ENCODE assay signal across 10 cellular contexts in the genomic region with DNA sequence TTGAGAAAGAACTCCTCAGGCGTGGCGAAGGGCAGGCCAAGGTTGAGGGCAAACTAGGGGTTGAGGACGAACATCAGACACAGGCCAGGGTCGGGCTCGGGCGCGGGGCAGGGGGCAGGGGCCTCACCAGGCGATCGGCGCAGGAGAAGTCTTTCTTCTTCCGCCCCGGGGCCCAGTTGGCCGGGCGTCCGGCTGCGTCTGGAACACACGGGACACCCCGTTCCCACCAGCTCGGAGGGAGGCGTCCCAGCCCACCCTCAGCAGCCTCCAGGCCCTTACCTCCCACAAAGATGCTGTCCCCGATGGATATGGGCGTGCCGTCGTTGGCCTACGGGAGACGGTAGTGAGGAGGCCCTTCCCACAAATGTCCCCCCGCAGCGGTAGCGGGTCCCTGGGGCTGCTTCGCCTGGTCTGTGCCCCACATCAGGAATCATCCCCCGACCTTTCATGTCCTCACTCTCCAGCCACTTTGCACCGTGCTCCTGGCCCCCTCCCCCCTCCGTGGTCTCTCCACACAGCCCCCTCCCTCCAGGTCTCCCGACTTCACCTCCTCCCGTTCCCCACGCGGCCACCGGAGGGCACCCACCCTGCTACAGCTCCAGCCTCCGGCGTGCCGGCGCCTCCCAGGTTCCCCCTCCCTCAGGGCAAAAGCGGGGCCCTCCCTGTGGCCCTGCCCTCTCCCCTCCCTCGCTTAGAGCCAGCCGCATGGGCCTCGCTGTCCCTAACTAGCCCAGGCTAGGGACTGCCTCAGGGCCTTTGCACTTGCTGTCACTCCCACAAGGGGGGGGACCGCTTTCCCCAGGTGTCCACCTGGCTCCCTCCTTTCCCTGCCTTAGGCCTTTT. TPM values are rescaled to one million over a fixed set of nuclear protein-coding genes. Genes with fewer than 3 reads are reported as not detected.
DNase-seq lines count a peak whose midpoint lies in the region; ATAC-seq and TF ChIP-seq lines count a peak whose summit lies in the region.
"Had no signal": no experiment of that assay in that cellular context is flagged by ENCODE, and none has a peak within 500 bp of the region (broad histone marks: within the 10 kb centered on the region; RNA-seq: fewer than 3 reads in every experiment).

No MANE protein-coding gene starts in this region.

- TF ChIP-seq POLR2A in gastroesophageal sphincter (IDR thresholded peaks at IDR 0.05): no peak

- no peak overlapping the region for H2AK5ac ChIP-seq in mesendoderm (ENCODE audit: low read length)

- no peak overlapping the region for H3K4me3 Mint-ChIP-seq in GM23338

- H3K36me3 ChIP-seq in GM23338 (ENCODE audit: insufficient read depth) (peaks cover 15% of the 10 kb centered on the region), mesendoderm (ENCODE audit: control insufficient read depth, insufficient read depth, low read length) (peaks cover 23% of the 10 kb centered on the region), tibial artery (peaks cover 12 to 75% (median 57%) of the 10 kb centered on the region in 3 donors), gastroesophageal sphincter (peaks cover 0 to 69% of the 10 kb centered on the region in 2 donors)

- H3K18ac ChIP-seq in mesendoderm (ENCODE audit: low read length): no peak overlapping the region

- no peak overlapping the region for H4K5ac ChIP-seq in mesendoderm (ENCODE audit: low read length)

- peak; percentile 15 for ATAC-seq in GM23338
- no peak for ATAC-seq in gastroesophageal sphincter
- no peak for ATAC-seq in HG02938 (IDR thresholded peaks at IDR 0.05; ENCODE audit: unreplicated experiment)

- H3K4me2 ChIP-seq in GM23338 (no peak overlapping the region), mesendoderm (ENCODE audit: low read length) (no peak overlapping the region)

- no peak overlapping the region for H3K4ac ChIP-seq in mesendoderm (ENCODE audit: low read depth, low read length)

- H3K27ac Mint-ChIP-seq in GM23338: peak overlapping the region; percentile 34; the same call in 1 of the 2 replicates

- H3K4me1 Mint-ChIP-seq in GM23338: peaks cover 36% of the 10 kb centered on the region

- no peak overlapping the region for H2BK120ac ChIP-seq in mesendoderm (ENCODE audit: low read depth, low read length)

- H3K23ac ChIP-seq in mesendoderm (ENCODE audit: low read length): no peak overlapping the region

- H3K9me3 ChIP-seq in tibial artery (no peaks in the 10 kb centered on the region), gastroesophageal sphincter (no peaks in the 10 kb centered on the region)
- H3K9me3 ChIP-seq: tibial nerve had no signal

- peaks cover 61% of the 10 kb centered on the region for H3F3A ChIP-seq in GM23338 (replicated peaks; ENCODE audit: low read depth)

- H2AFZ ChIP-seq in GM23338: no peak overlapping the region

- TF ChIP-seq CTCF in GM23338 (conservative IDR thresholded peaks at IDR 0.05; ENCODE audit: low read depth in 2 of 2) (peak; percentile 54 to 68), tibial artery (IDR thresholded peaks at IDR 0.05) (no peak), gastroesophageal sphincter (IDR thresholded peaks at IDR 0.05) (no peak)

- H3K79me1 ChIP-seq in mesendoderm (ENCODE audit: low read length): peaks cover 9% of the 10 kb centered on the region

- no peak overlapping the region for H3K9ac ChIP-seq in mesendoderm (ENCODE audit: low read length)

- no peaks in the 10 kb centered on the region for H3K9me2 ChIP-seq in GM23338 (ENCODE audit: insufficient read depth)

- intact Hi-C loops in tibial artery (cut with DNase I; ENCODE audit: low total_unique reads): loop anchor here (10.0 kb wide), 1 partner anchor 98 kb away; the partner anchor contains the start of genes AP2A1 and TSKS

- H2BK5ac ChIP-seq in mesendoderm (ENCODE audit: low read length): no peak overlapping the region

- peak overlapping the region; percentile 74; the same call in 1 of the 2 replicates for H3K27ac ChIP-seq in GM23338 (ENCODE audit: low read depth)
- H3K27ac ChIP-seq in mesendoderm (ENCODE audit: low read depth, low read length): no peak overlapping the region
- no peak overlapping the region for H3K27ac ChIP-seq in tibial artery
- H3K27ac ChIP-seq in gastroesophageal sphincter: peak overlapping the region in 2 of 4 donors; percentile 4 to 5

- H3K4me3 ChIP-seq in GM23338 (no peak overlapping the region), mesendoderm (ENCODE audit: low read length) (no peak overlapping the region), tibial artery (no peak overlapping the region), gastroesophageal sphincter (no peak overlapping the region)
- H3K4me3 ChIP-seq: tibial nerve had no signal

- H3K79me2 ChIP-seq in GM23338 (replicated peaks; ENCODE audit: insufficient read depth): peaks cover 23% of the 10 kb centered on the region
- peaks cover 20% of the 10 kb centered on the region for H3K79me2 ChIP-seq in mesendoderm (ENCODE audit: control insufficient read depth, insufficient read depth, low read length)

- H3K9me3 Mint-ChIP-seq in GM23338: peaks cover 6% of the 10 kb centered on the region; the same call in 2 of the 3 replicates

- H3K27me3 ChIP-seq in GM23338 (ENCODE audit: insufficient read depth) (no peaks in the 10 kb centered on the region), mesendoderm (ENCODE audit: insufficient read depth, low read length, poor library complexity) (no peaks in the 10 kb centered on the region), tibial artery (no peaks in the 10 kb centered on the region), gastroesophageal sphincter (no peaks in the 10 kb centered on the region)
- H3K27me3 ChIP-seq: tibial nerve had no signal

- H4K8ac ChIP-seq in mesendoderm (ENCODE audit: low read depth, low read length): no peak overlapping the region

- H3K36me3 Mint-ChIP-seq in GM23338 (ENCODE audit: low read depth): peaks cover 72% of the 10 kb centered on the region

- WGBS in mesendoderm (ENCODE audit: extremely low coverage, insufficient coverage, low lambda C conversion rate): no CpG with 5 or more reads among the region's 47 CpGs
- 53% methylated on average over 3 of the region's 47 CpGs; no CpG with 5 or more reads in 1 of the 2 donors for WGBS in gastroesophageal sphincter (ENCODE audit: low coverage in 1 of 2), 2 donors

- TF ChIP-seq EP300 in gastroesophageal sphincter (IDR thresholded peaks at IDR 0.05): no peak

- peaks cover 21% of the 10 kb centered on the region for H4K20me1 ChIP-seq in GM23338 (replicated peaks; ENCODE audit: insufficient read depth)

- H3K56ac ChIP-seq in mesendoderm (ENCODE audit: low read length): no peak overlapping the region

- DNase-seq in COLO668 (lab: John Stamatoyannopoulos, UW; ENCODE audit: unreplicated experiment) (peak; percentile 37), GM23338 (ENCODE audit: low spot score) (peak; percentile 87), astrocyte of the hippocampus (ENCODE audit: low read depth, low spot score) (peak; percentile 40), mesendoderm (peak; percentile 90), EL (no peak), tibial artery (no peak)
- DNase-seq: NCI-H2029 had no signal

- no peak overlapping the region for H2BK15ac ChIP-seq in mesendoderm (replicated peaks; ENCODE audit: low read depth)

- H3K27me3 Mint-ChIP-seq in GM23338 (ENCODE audit: insufficient read depth, low read depth, poor library complexity): peaks cover 39% of the 10 kb centered on the region

- H3K4me1 ChIP-seq in GM23338 (ENCODE audit: insufficient read depth): peaks cover 13% of the 10 kb centered on the region
- H3K4me1 ChIP-seq in mesendoderm (ENCODE audit: control insufficient read depth, low read depth, low read length): peaks cover 2% of the 10 kb centered on the region
- H3K4me1 ChIP-seq in tibial artery: peaks cover 0 to 26% (median 21%) of the 10 kb centered on the region in 4 donors
- H3K4me1 ChIP-seq in gastroesophageal sphincter: peaks cover 0 to 55% (median 16%) of the 10 kb centered on the region in 3 donors

TF ChIP-seq in GM23338, 12 proteins besides CTCF, POLR2A, EP300 and RAD21 (continues in another document):
- no peak for TF ChIP-seq STAT1 (IDR thresholded peaks at IDR 0.05; ENCODE audit: unreplicated experiment)
- TF ChIP-seq NANOG (IDR thresholded peaks at IDR 0.05; ENCODE audit: borderline replicate concordance): no peak

RNA-seq across cellular contexts. Expression of gene PNKP, which starts 4.7 kb away (rescaled TPM):
- 81.4 and 99.6 TPM in 2 replicates for total RNA-seq in GM23338 (2014; rRNA removed; shearing (Covaris generic))
- polyA plus RNA-seq in GM23338 (2016; fragmentation: Nextera tagmentation; extraction: Ambion mirVana): 109 and 112 TPM in 2 replicates
- polyA plus RNA-seq in mesendoderm (2013, experiment 1 of 2): 44.3 TPM
- polyA plus RNA-seq in mesendoderm (2013, experiment 2 of 2): 43.9 TPM
- total RNA-seq in gastroesophageal sphincter: 10 to 100 TPM; 12.5 to 64.3 (median 29.4) TPM

RNA-seq across cellular contexts. Expression of gene PTOV1, which starts 11.7 kb away (rescaled TPM):
- 194 and 209 TPM in 2 replicates for total RNA-seq in GM23338 (2014; rRNA removed; shearing (Covaris generic))
- 188 and 225 TPM in 2 replicates for polyA plus RNA-seq in GM23338 (2016; fragmentation: Nextera tagmentation; extraction: Ambion mirVana)
- 156 TPM for polyA plus RNA-seq in mesendoderm (2013, experiment 1 of 2)
- 150 TPM for polyA plus RNA-seq in mesendoderm (2013, experiment 2 of 2)
- total RNA-seq in gastroesophageal sphincter: 10 to 100 TPM; 52.9 to 89.1 (median 60.0) TPM

RNA-seq across cellular contexts. Expression of gene AKT1S1, which starts 14.5 kb away (rescaled TPM):
- 15.7 and 21.5 TPM in 2 replicates for total RNA-seq in GM23338 (2014; rRNA removed; shearing (Covaris generic))
- polyA plus RNA-seq in GM23338 (2016; fragmentation: Nextera tagmentation; extraction: Ambion mirVana): 28.0 and 28.6 TPM in 2 replicates
- 74.2 TPM for polyA plus RNA-seq in mesendoderm (2013, experiment 1 of 2)
- 73.3 TPM for polyA plus RNA-seq in mesendoderm (2013, experiment 2 of 2)
- total RNA-seq in gastroesophageal sphincter: 10 to 100 TPM; 14.4 to 24.6 (median 19.7) TPM

RNA-seq across cellular contexts. Expression of gene TBC1D17, which starts 14.9 kb away (rescaled TPM):
- 12.1 and 19.3 TPM in 2 replicates for total RNA-seq in GM23338 (2014; rRNA removed; shearing (Covaris generic))
- polyA plus RNA-seq in GM23338 (2016; fragmentation: Nextera tagmentation; extraction: Ambion mirVana): 39.5 and 43.1 TPM in 2 replicates
- 29.3 TPM for polyA plus RNA-seq in mesendoderm (2013, experiment 1 of 2)
- polyA plus RNA-seq in mesendoderm (2013, experiment 2 of 2): 28.2 TPM
- total RNA-seq in gastroesophageal sphincter: 10 to 100 TPM; 25.1 to 41.9 (median 37.3) TPM

RNA-seq across cellular contexts. Expression of gene IL4I1, which starts 34.1 kb away (rescaled TPM):
- total RNA-seq in GM23338 (2014; rRNA removed; shearing (Covaris generic)): 0.50 and 0.69 TPM in 2 replicates
- polyA plus RNA-seq in GM23338 (2016; fragmentation: Nextera tagmentation; extraction: Ambion mirVana): 0.57 and 0.60 TPM in 2 replicates
- 0.24 TPM for polyA plus RNA-seq in mesendoderm (2013, experiment 1 of 2)
- 0.15 TPM for polyA plus RNA-seq in mesendoderm (2013, experiment 2 of 2)
- total RNA-seq in gastroesophageal sphincter: 1 to 10 TPM in 1 of 4 donors, under 1 TPM in 1, not detected in 2; 0.39 to 1.2 TPM

Comparison
In these comparisons a context has a peak if more than half of its experiments do, and no peak if none do; other contexts are left out.
1. DNase-seq: peak in COLO668 (single experiment), GM23338 (single experiment), astrocyte of the hippocampus (single experiment) and mesendoderm (single experiment); none in EL (single experiment) and tibial artery (0 of 2).
2. CTCF ChIP-seq: peak in GM23338 (2 of 2); none in tibial artery (0 of 2) and gastroesophageal sphincter (0 of 4).